ENCODE assay signal across 22 cellular contexts in genomic region chr3:30263238-30263920, GRCh38.
A peak's percentile ranks its signal among the peaks of the same experiment; 100 is the strongest.
DNase-seq lines count a peak whose midpoint lies in the region; ATAC-seq, FAIRE-seq and TF ChIP-seq lines count a peak whose summit lies in the region.
"Had no signal": no experiment of that assay in that cellular context is flagged by ENCODE, and none has a peak within 500 bp of the region (broad histone marks: within the 10 kb centered on the region; RNA-seq: fewer than 3 reads in every experiment).

No MANE protein-coding gene starts in this region.

- H3K27ac ChIP-seq in HepG2 (ENCODE audit: extremely low read length, insufficient read depth, low read length) = peak overlapping the region; percentile 5
- H3K27ac ChIP-seq in right lobe of liver = no peak overlapping the region
- H3K27ac ChIP-seq in SU-DHL-6 (ENCODE audit: low read depth, low read length) = no peak overlapping the region
- no peak overlapping the region for H3K27ac ChIP-seq in mesenchymal stem cell (ENCODE audit: low read length, poor library complexity, severe bottlenecking)
- H3K27ac ChIP-seq: esophagus squamous epithelium had no signal

- no peak overlapping the region for H2BK15ac ChIP-seq in mesenchymal stem cell (ENCODE audit: low read depth, poor library complexity, severe bottlenecking)

- peak overlapping the region; percentile 57 to 92 for H2BK12ac ChIP-seq in mesenchymal stem cell (ENCODE audit: low read length in 2 of 2)

- TF ChIP-seq EP300 in HepG2 (IDR thresholded peaks at IDR 0.05; ENCODE audit: low read depth in 2 of 2, low read length in 2 of 2) = no peak
- no peak for TF ChIP-seq EP300 in HepG2 (CRISPR knock-in tag; IDR thresholded peaks at IDR 0.05; ENCODE audit: borderline replicate concordance)

- no peaks in the 10 kb centered on the region for H3K27me3 ChIP-seq in HepG2 (ENCODE audit: control insufficient read depth in 1 of 2, insufficient read depth in 2 of 2, low read length in 2 of 2)
- no peaks in the 10 kb centered on the region for H3K27me3 ChIP-seq in right lobe of liver
- no peaks in the 10 kb centered on the region for H3K27me3 ChIP-seq in SU-DHL-6 (ENCODE audit: low read length)
- H3K27me3 ChIP-seq in mesenchymal stem cell (ENCODE audit: control insufficient read depth in 1 of 2, insufficient read depth in 1 of 2, low read length in 2 of 2) = no peaks in the 10 kb centered on the region
- H3K27me3 ChIP-seq: esophagus squamous epithelium had no signal

- H3K23ac ChIP-seq in mesenchymal stem cell (ENCODE audit: low read length in 2 of 2) = no peak overlapping the region

- POLR2A ChIA-PET in HepG2 (lab: Yijun Ruan, JAX) = interaction anchor here (1.4 kb wide), 1 partner anchor 25 kb away, joined by 4 read pairs; no protein-coding TSS in a partner anchor

- H2BK5ac ChIP-seq in mesenchymal stem cell (ENCODE audit: low read depth, low read length, poor library complexity, severe bottlenecking) = no peak overlapping the region

- peak overlapping the region; percentile 91 for H4K8ac ChIP-seq in mesenchymal stem cell (ENCODE audit: low read length)

- H3K4me3 Mint-ChIP-seq in chondrocyte (ENCODE audit: unreplicated experiment) = no peak overlapping the region
- H3K4me3 Mint-ChIP-seq: mesothelial cell of epicardium, neural crest cell had no signal

- no peak overlapping the region for H3K14ac ChIP-seq in mesenchymal stem cell (ENCODE audit: low read length in 2 of 2)

- H2AFZ ChIP-seq in HepG2 (ENCODE audit: low read length) = peak overlapping the region; percentile 37
- peak overlapping the region; percentile 10 for H2AFZ ChIP-seq in SU-DHL-6 (ENCODE audit: low read depth, low read length, severe bottlenecking)
- H2AFZ ChIP-seq in mesenchymal stem cell (ENCODE audit: low read depth, low read length) = no peak overlapping the region

- no peaks in the 10 kb centered on the region for H3K36me3 ChIP-seq in HepG2 (replicated peaks in 1 of 2; ENCODE audit: control insufficient read depth in 1 of 2, insufficient read depth in 2 of 2, low read length in 2 of 2)
- H3K36me3 ChIP-seq in right lobe of liver = no peaks in the 10 kb centered on the region
- no peaks in the 10 kb centered on the region for H3K36me3 ChIP-seq in SU-DHL-6 (ENCODE audit: low read length)
- H3K36me3 ChIP-seq in mesenchymal stem cell (ENCODE audit: control insufficient read depth in 1 of 2, insufficient read depth in 2 of 2, low read depth in 1 of 2, low read length in 2 of 2) = no peaks in the 10 kb centered on the region
- H3K36me3 ChIP-seq: esophagus squamous epithelium had no signal

- peaks cover 2% of the 10 kb centered on the region for H3K36me3 Mint-ChIP-seq in chondrocyte (ENCODE audit: low read depth)
- H3K36me3 Mint-ChIP-seq: mesothelial cell of epicardium had no signal

- peak overlapping the region; percentile 84 to 86 for H3K18ac ChIP-seq in mesenchymal stem cell (ENCODE audit: low read depth in 1 of 2, low read length in 2 of 2)

- H3K27ac Mint-ChIP-seq in chondrocyte (ENCODE audit: unreplicated experiment) = no peak overlapping the region
- H3K27ac Mint-ChIP-seq: mesothelial cell of epicardium had no signal

- H3K4me2 ChIP-seq in HepG2 (ENCODE audit: low read depth, low read length) (no peak overlapping the region), SU-DHL-6 (ENCODE audit: low read depth, low read length, poor library complexity, severe bottlenecking) (no peak overlapping the region), mesenchymal stem cell (ENCODE audit: low read length, poor library complexity, severe bottlenecking) (no peak overlapping the region)

- H3K4me1 ChIP-seq in HepG2 (ENCODE audit: insufficient read depth, low read length) (peaks cover 60% of the 10 kb centered on the region), right lobe of liver (peaks cover 0 to 12% (median 4%) of the 10 kb centered on the region in 4 donors), mesenchymal stem cell (ENCODE audit: control insufficient read depth, insufficient read depth, low read depth, low read length) (peaks cover 4% of the 10 kb centered on the region)

- TF ChIP-seq POLR2A in HepG2 (IDR thresholded peaks at IDR 0.05; ENCODE audit: insufficient read depth in 1 of 2, low read depth in 2 of 2, low read length in 2 of 2) = no peak
- no peak for TF ChIP-seq POLR2A in right lobe of liver (IDR thresholded peaks at IDR 0.05)
- TF ChIP-seq POLR2A in erythroblast (IDR thresholded peaks at IDR 0.05; ENCODE audit: low read length) = no peak

- H2BK120ac ChIP-seq in mesenchymal stem cell (ENCODE audit: low read depth, low read length) = peak overlapping the region; percentile 52

- H3K9ac ChIP-seq in HepG2 (ENCODE audit: insufficient read depth, low read depth, low read length) = no peak overlapping the region
- no peak overlapping the region for H3K9ac ChIP-seq in SU-DHL-6 (ENCODE audit: low read length)
- no peak overlapping the region for H3K9ac ChIP-seq in mesenchymal stem cell (ENCODE audit: low read length)

- no peaks in the 10 kb centered on the region for H3K79me1 ChIP-seq in mesenchymal stem cell (replicated peaks; ENCODE audit: low read length, poor library complexity, severe bottlenecking)

- H3F3A ChIP-seq in SU-DHL-6 (ENCODE audit: insufficient read depth) = no peaks in the 10 kb centered on the region

- peak; percentile 8 for FAIRE-seq in HepG2 (lab: Jason Lieb, UNC)
- FAIRE-seq: GM18507, HTR-8/SVneo had no signal

- TF ChIP-seq RAD21 in HepG2 (CRISPR knock-in tag; IDR thresholded peaks at IDR 0.05) = no peak

- no peaks in the 10 kb centered on the region for H3K79me2 ChIP-seq in HepG2 (ENCODE audit: insufficient read depth, low read length)
- H3K79me2 ChIP-seq in SU-DHL-6 (ENCODE audit: insufficient read depth, low read length) = no peaks in the 10 kb centered on the region

- 98% methylated on average over 2 of the region's 5 CpGs for WGBS in HepG2 (ENCODE audit: low lambda C conversion rate)
- WGBS in right lobe of liver (ENCODE audit: insufficient coverage, low coverage, low lambda C conversion rate, missing lambda C conversion rate) = 92% methylated on average over 2 of the region's 5 CpGs
- WGBS in mesenchymal stem cell = 85% methylated on average over 4 of the region's 5 CpGs

- H4K91ac ChIP-seq in mesenchymal stem cell (ENCODE audit: low read length) = peak overlapping the region; percentile 94

- H3K4me3 ChIP-seq in HepG2 (replicated peaks in 1 of 3; ENCODE audit: insufficient read depth in 1 of 3, low read depth in 2 of 3, low read length in 3 of 3) = no peak overlapping the region
- no peak overlapping the region for H3K4me3 ChIP-seq in right lobe of liver
- H3K4me3 ChIP-seq in SU-DHL-6 (ENCODE audit: insufficient read depth, low read length, poor library complexity, severe bottlenecking) = no peak overlapping the region
- H3K4me3 ChIP-seq in mesenchymal stem cell (ENCODE audit: insufficient read depth in 1 of 2, low read depth in 1 of 2, low read length in 2 of 2) = no peak overlapping the region
- H3K4me3 ChIP-seq: esophagus squamous epithelium had no signal

- H3K4me1 Mint-ChIP-seq in chondrocyte (ENCODE audit: low read depth) = peaks cover 15% of the 10 kb centered on the region

- BruUV-seq in HepG2 (replicated peaks; lab: Mats Ljungman, UMichigan) = no TSS peak

- TF ChIP-seq CTCF in HepG2 (CRISPR knock-in tag; IDR thresholded peaks at IDR 0.05) = no peak
- no peak for TF ChIP-seq CTCF in right lobe of liver (IDR thresholded peaks at IDR 0.05)
- no peak for TF ChIP-seq CTCF in SU-DHL-6 (IDR thresholded peaks at IDR 0.05; ENCODE audit: insufficient read depth, low read length, poor library complexity, severe bottlenecking)
- TF ChIP-seq CTCF in chondrocyte (IDR thresholded peaks at IDR 0.05) = no peak

- H3K27me3 Mint-ChIP-seq in chondrocyte (ENCODE audit: low read depth) = no peaks in the 10 kb centered on the region

- no peaks in the 10 kb centered on the region for H4K20me1 ChIP-seq in HepG2 (ENCODE audit: insufficient read depth, low read length)
- no peaks in the 10 kb centered on the region for H4K20me1 ChIP-seq in SU-DHL-6 (ENCODE audit: low read depth, low read length)

- peak overlapping the region; percentile 73 to 76 for H3K4ac ChIP-seq in mesenchymal stem cell (ENCODE audit: low read depth in 1 of 2, low read length in 2 of 2)

- CTCF ChIA-PET in HepG2 (lab: Yijun Ruan, JAX; ENCODE audit: low intra/inter-chr PET ratio, low total read pairs) = no interaction called here

- no peak for ATAC-seq in HepG2
- no peak for ATAC-seq in right lobe of liver
- ATAC-seq in HG03139 (IDR thresholded peaks at IDR 0.05; ENCODE audit: unreplicated experiment) = no peak
- ATAC-seq: left colon had no signal

- 0 out of 2 replicates have a peak, but pooled peaks cover 3% of the 10 kb centered on the region for H3K9me3 ChIP-seq in HepG2 (ENCODE audit: low read length)
- H3K9me3 ChIP-seq in right lobe of liver = no peaks in the 10 kb centered on the region
- H3K9me3 ChIP-seq in SU-DHL-6 (ENCODE audit: insufficient read depth, low read length) = no peaks in the 10 kb centered on the region
- H3K9me3 ChIP-seq in mesenchymal stem cell (ENCODE audit: control insufficient read depth, low read length) = no peaks in the 10 kb centered on the region
- H3K9me3 ChIP-seq: esophagus squamous epithelium had no signal

- in situ Hi-C loops in HepG2 (cut with HindIII; ENCODE audit: extremely low pct_ligation_motif_present, low pct_unique_long_range_greater_than_20kb) = no loop called here

- no peak overlapping the region for H2AK5ac ChIP-seq in mesenchymal stem cell (ENCODE audit: low read length, severe bottlenecking)

- intact Hi-C loops in HepG2 (cut with micrococcal nuclease; ENCODE audit: unreplicated experiment) = no loop called here
- intact Hi-C loops in right lobe of liver (cut with DNase I) = no loop called here

- peaks cover 13% of the 10 kb centered on the region for H3K9me3 Mint-ChIP-seq in chondrocyte (ENCODE audit: low read depth)

- H3K9me2 ChIP-seq in SU-DHL-6 (replicated peaks; ENCODE audit: insufficient read depth, low read length) = no peaks in the 10 kb centered on the region

- DNase-seq in HepG2 (ENCODE audit: low spot score) (no peak), right lobe of liver (no peak), mesenchymal stem cell (peak; percentile 26), NCI-H69 (lab: John Stamatoyannopoulos, UW) (no peak), erythroblast (lab: John Stamatoyannopoulos, UW) (no peak), chondrocyte (ENCODE audit: low spot score) (no peak)
- DNase-seq: activated CD4-positive, CD25-positive, alpha-beta regulatory T cell treated with anti-CD3 and anti-CD28 coated beads, Interleukin-2, amount 50 U/mL, for 72 hours; activated effector memory CD4-positive, alpha-beta T cell treated with Interleukin-2 at 50 U/mL for 16 hours; COR-L47; effector memory CD4-positive, alpha-beta T cell; esophagus squamous epithelium; left colon; NCI-H1417 treated with DMSO at 0.1 percent for 48 hours; NCI-H526; SHP77; T-helper 9 cell had no signal

TF ChIP-seq in HepG2, 621 proteins besides CTCF, POLR2A, EP300 and RAD21:
- TF ChIP-seq FOXA3 (CRISPR knock-in tag; IDR thresholded peaks at IDR 0.05) (0 out of 2 replicates have a peak, but pooled peaks have one; percentile 7), ATF1 (CRISPR knock-in tag; IDR thresholded peaks at IDR 0.05) (no peak)
